In the genomic region with DNA sequence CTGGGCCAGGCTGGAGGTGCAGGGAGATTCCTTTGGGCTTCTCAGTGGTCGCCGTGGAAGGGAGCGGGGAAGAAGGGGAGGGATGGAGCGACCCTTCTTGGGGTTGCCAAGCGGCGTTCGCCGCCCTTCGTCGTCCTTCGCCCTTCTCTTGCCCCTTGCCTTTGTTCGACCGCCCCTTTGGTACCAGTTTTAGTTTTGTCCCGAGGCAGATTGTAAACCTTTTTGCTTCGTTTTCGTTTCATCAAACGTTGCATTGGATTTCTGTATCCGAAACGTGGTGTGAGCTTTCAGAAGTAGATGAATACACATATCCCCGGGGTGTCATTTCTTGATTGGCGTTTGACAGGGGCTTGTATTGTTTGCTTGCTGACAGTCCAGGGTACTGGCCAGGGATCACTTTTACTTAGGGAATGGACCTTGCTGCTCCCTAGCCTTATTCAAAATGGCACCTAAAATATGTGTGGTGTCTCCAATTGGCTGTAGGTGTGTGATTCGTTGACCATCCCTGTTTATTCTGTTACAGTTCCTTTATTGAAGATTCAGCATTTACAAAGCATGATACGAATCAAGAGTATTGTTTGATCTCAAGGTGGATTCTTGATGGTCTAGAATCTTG, we compare ENCODE assay signal across 8 cellular contexts. TPM values are rescaled to one million over a fixed set of nuclear protein-coding genes. Genes with fewer than 3 reads are reported as not detected.
A peak's percentile ranks its signal among the peaks of the same experiment; 100 is the strongest.
DNase-seq lines count a peak whose midpoint lies in the region; ATAC-seq and TF ChIP-seq lines count a peak whose summit lies in the region.

No MANE protein-coding gene starts in this region.

- H3K9me3 ChIP-seq in left lung, result no peaks in the 10 kb centered on the region
- H3K9me3 ChIP-seq in tibial nerve, result no peaks in the 10 kb centered on the region

- TF ChIP-seq CTCF in brain microvascular endothelial cell (IDR thresholded peaks at IDR 0.05; ENCODE audit: low read depth, low read length, missing control alignments) (no peak), left lung (IDR thresholded peaks at IDR 0.05) (no peak), tibial nerve (IDR thresholded peaks at IDR 0.05) (no peak)

- in situ Hi-C loops in brain microvascular endothelial cell (cut with HindIII; ENCODE audit: low pct_ligation_motif_present, low sequenced_read_pairs), result no loop called here

- H3K27ac ChIP-seq in brain microvascular endothelial cell, result peak overlapping the region; percentile 80
- H3K27ac ChIP-seq in left lung, result peak overlapping the region; percentile 79 to 85
- H3K27ac ChIP-seq in tibial nerve, result peak overlapping the region; percentile 60 to 92 (median 86)

- H3K27me3 Mint-ChIP-seq in activated naive CD4-positive, alpha-beta T cell treated with anti-CD3 and anti-CD28 coated beads for 36 hours (ENCODE audit: low read depth), result no peaks in the 10 kb centered on the region

- TF ChIP-seq POLR2A in tibial nerve (IDR thresholded peaks at IDR 0.05), result no peak

- DNase-seq in activated naive CD4-positive, alpha-beta T cell treated with anti-CD3 and anti-CD28 coated beads for 36 hours, result peak; percentile 7
- no peak for DNase-seq in activated naive CD4-positive, alpha-beta T cell treated with anti-CD3 and anti-CD28 coated beads, Interleukin-2, amount 50 U/mL, for 16 hours
- DNase-seq in MV-4-11 (lab: John Stamatoyannopoulos, UW) (peak; percentile 15), brain microvascular endothelial cell (no peak), left lung (no peak), tibial nerve (ENCODE audit: low spot score in 2 of 2) (no peak), middle frontal gyrus (ENCODE audit: extremely low spot score, low spot score) (no peak)
- DNase-seq in stimulated activated naive CD4-positive, alpha-beta T cell treated with Interleukin-2 at 50 U/mL for 16 hours (lab: John Stamatoyannopoulos, UW), result no peak

- peaks cover 5 to 21% of the 10 kb centered on the region in 2 donors for H3K4me1 ChIP-seq in left lung
- peaks cover 0 to 23% (median 18%) of the 10 kb centered on the region in 4 donors for H3K4me1 ChIP-seq in tibial nerve

- intact Hi-C loops in activated naive CD4-positive, alpha-beta T cell treated with anti-CD3 and anti-CD28 coated beads for 36 hours (cut with micrococcal nuclease), result loop anchor here (1.0 to 2.0 kb wide), 3 partner anchors 48 to 499 kb away; a partner anchor contains a TSS
- intact Hi-C loops in left lung (cut with DNase I), result no loop called here

- no peaks in the 10 kb centered on the region for H3K9me3 Mint-ChIP-seq in activated naive CD4-positive, alpha-beta T cell treated with anti-CD3 and anti-CD28 coated beads for 36 hours

- peaks cover 5% of the 10 kb centered on the region for H3K36me3 Mint-ChIP-seq in activated naive CD4-positive, alpha-beta T cell treated with anti-CD3 and anti-CD28 coated beads for 36 hours (ENCODE audit: low read depth)

- CTCF ChIA-PET in activated naive CD4-positive, alpha-beta T cell treated with anti-CD3 and anti-CD28 coated beads for 36 hours (lab: Charles Lee), result interaction anchor here (1.1 to 1.3 kb wide), 2 partner anchors 25 to 37 kb away, joined by 3 read pairs; no protein-coding TSS in a partner anchor

- H3K36me3 ChIP-seq in brain microvascular endothelial cell (replicated peaks) (peaks cover 10% of the 10 kb centered on the region), left lung (peaks cover 0 to 10% of the 10 kb centered on the region in 2 donors), tibial nerve (peaks cover 0 to 8% (median 0%) of the 10 kb centered on the region in 3 donors)

- WGBS in tibial nerve, 2 donors, result 2% methylated on average over 23 of the region's 23 CpGs

- H3K27me3 ChIP-seq in brain microvascular endothelial cell (replicated peaks) (no peaks in the 10 kb centered on the region), left lung (no peaks in the 10 kb centered on the region), tibial nerve (no peaks in the 10 kb centered on the region)

- no peak for TF ChIP-seq EP300 in tibial nerve (IDR thresholded peaks at IDR 0.05)

- H3K4me3 Mint-ChIP-seq in activated naive CD4-positive, alpha-beta T cell treated with anti-CD3 and anti-CD28 coated beads for 36 hours, result peak overlapping the region; percentile 85

- H3K4me3 ChIP-seq in brain microvascular endothelial cell (ENCODE audit: low read depth, low read length) (peak overlapping the region; percentile 93), left lung (peak overlapping the region; percentile 90 to 93), tibial nerve (peak overlapping the region; percentile 85 to 94 (median 88))

- peaks cover 38% of the 10 kb centered on the region for H3K4me1 Mint-ChIP-seq in activated naive CD4-positive, alpha-beta T cell treated with anti-CD3 and anti-CD28 coated beads for 36 hours (ENCODE audit: low read depth)

- peak; percentile 22 for ATAC-seq in left lung

- peak overlapping the region; percentile 92 for H3K27ac Mint-ChIP-seq in activated naive CD4-positive, alpha-beta T cell treated with anti-CD3 and anti-CD28 coated beads for 36 hours

RNA-seq across cellular contexts. Expression of a gene that starts 0.8 kb away (rescaled TPM):
- 10 to 100 TPM; 90.0 to 96.6 TPM for total RNA-seq in activated naive CD4-positive, alpha-beta T cell treated with anti-CD3 and anti-CD28 coated beads for 36 hours
- total RNA-seq in left lung (10 to 100 TPM; 48.2 to 59.7 TPM), tibial nerve (10 to 100 TPM; 33.3 to 34.7 (median 34.1) TPM)

Comparison
In these comparisons a context has a peak if more than half of its experiments do, and no peak if none do; other contexts are left out.
1. DNase-seq: peak in activated naive CD4-positive, alpha-beta T cell treated with anti-CD3 and anti-CD28 coated beads for 36 hours (single experiment) and MV-4-11 (single experiment); none in activated naive CD4-positive, alpha-beta T cell treated with anti-CD3 and anti-CD28 coated beads, Interleukin-2, amount 50 U/mL, for 16 hours (single experiment), brain microvascular endothelial cell (single experiment), left lung (0 of 2), tibial nerve (0 of 2), middle frontal gyrus (single experiment) and stimulated activated naive CD4-positive, alpha-beta T cell treated with Interleukin-2 at 50 U/mL for 16 hours (single experiment).
2. Peak in every context shown above with its lines, with median percentiles within 50 percentile points of each other: H3K27ac ChIP-seq and H3K4me3 ChIP-seq.